ENCODE assay signal across 1 cellular context in the genomic region with DNA sequence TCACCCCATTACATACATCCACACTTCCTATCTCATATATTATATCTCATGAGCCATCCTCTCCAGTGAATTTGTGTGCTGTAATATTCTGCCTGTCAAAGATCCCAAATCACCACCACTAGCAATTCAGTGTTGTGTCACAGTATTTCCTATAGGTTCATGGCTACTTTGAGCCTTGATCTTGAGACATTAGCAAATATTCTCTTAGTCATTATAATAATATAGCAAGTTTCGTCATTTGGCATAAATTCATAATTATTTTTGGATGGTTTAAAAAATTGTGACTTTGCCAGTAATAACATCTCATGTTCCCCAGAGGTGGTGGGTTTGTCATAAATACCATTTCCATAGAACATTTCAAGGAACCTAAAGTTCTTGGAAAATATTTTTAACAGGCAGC.
TF ChIP-seq lines count a peak whose summit lies in the region.

No MANE protein-coding gene starts in this region.

TF ChIP-seq in SK-N-SH treated with all-trans-retinoic acid at 6 μM for 48 hours, 23 proteins besides CTCF, POLR2A, EP300 and RAD21 (continued from another document):
- TF ChIP-seq CREB5 (CRISPR knock-in tag; IDR thresholded peaks at IDR 0.05; ENCODE audit: low read depth) = no peak
